In genomic region chr11:126341760-126342161, GRCh38 we compare ENCODE assay signal across 11 cellular contexts. TPM values are rescaled to one million over a fixed set of nuclear protein-coding genes. Genes with fewer than 3 reads are reported as not detected.
DNase-seq lines count a peak whose midpoint lies in the region; ATAC-seq and TF ChIP-seq lines count a peak whose summit lies in the region.
"Had no signal": no experiment of that assay in that cellular context is flagged by ENCODE, and none has a peak within 500 bp of the region (broad histone marks: within the 10 kb centered on the region; RNA-seq: fewer than 3 reads in every experiment).

No MANE protein-coding gene starts in this region.

- H3K9me3 ChIP-seq in A673 (ENCODE audit: low read depth, low read length, poor library complexity, severe bottlenecking) (no peaks in the 10 kb centered on the region), stomach (no peaks in the 10 kb centered on the region)

- WGBS in stomach, 5 donors = 64 to 90% (median 80%) methylated on average over 3 of the region's 3 CpGs

- CTCF ChIA-PET in A673 (lab: Charles Lee) = no interaction called here
- CTCF ChIA-PET in activated CD8-positive, alpha-beta T cell treated with anti-CD3 and anti-CD28 coated beads for 36 hours (lab: Charles Lee) = no interaction called here

- POLR2A ChIA-PET in A673 (lab: Charles Lee; ENCODE audit: low non-redundant PET) = interaction anchor here (0.6 kb wide), 1 partner anchor 454 kb away, joined by 3 read pairs; the partner anchor contains the start of gene HYLS1
- POLR2A ChIA-PET in activated CD8-positive, alpha-beta T cell treated with anti-CD3 and anti-CD28 coated beads for 36 hours (lab: Charles Lee) = interaction anchor here (1.5 kb wide), 1 partner anchor 9 kb away, joined by 3 read pairs; no protein-coding TSS in a partner anchor

- intact Hi-C loops in A673 (cut with micrococcal nuclease; ENCODE audit: unreplicated experiment) (no loop called here), stomach (cut with DNase I; ENCODE audit: low total_unique reads) (no loop called here)
- intact Hi-C loops in activated CD8-positive, alpha-beta T cell treated with anti-CD3 and anti-CD28 coated beads for 36 hours (cut with micrococcal nuclease) = no loop called here

- BruUV-seq in A673 (replicated peaks; lab: Mats Ljungman, UMichigan) = no TSS peak

- H3K4me3 ChIP-seq in A673 (ENCODE audit: low read depth, low read length, poor library complexity, severe bottlenecking) (no peak overlapping the region), stomach (no peak overlapping the region)

- peaks cover 54% of the 10 kb centered on the region for H3K4me1 Mint-ChIP-seq in HFFc6 (ENCODE audit: low read depth)
- peaks cover 19% of the 10 kb centered on the region for H3K4me1 Mint-ChIP-seq in activated CD8-positive, alpha-beta T cell treated with anti-CD3 and anti-CD28 coated beads for 36 hours (ENCODE audit: low read depth)
- H3K4me1 Mint-ChIP-seq: activated naive CD4-positive, alpha-beta T cell treated with anti-CD3 and anti-CD28 coated beads, Interleukin-2, amount 50 U/mL, for 24 hours had no signal

- H3K27ac Mint-ChIP-seq in HFFc6 = peak overlapping the region; percentile 76
- H3K27ac Mint-ChIP-seq in activated CD8-positive, alpha-beta T cell treated with anti-CD3 and anti-CD28 coated beads for 36 hours = peak overlapping the region; percentile 51

- no peaks in the 10 kb centered on the region for H3K9me3 Mint-ChIP-seq in HFFc6
- no peaks in the 10 kb centered on the region for H3K9me3 Mint-ChIP-seq in activated CD8-positive, alpha-beta T cell treated with anti-CD3 and anti-CD28 coated beads for 36 hours
- H3K9me3 Mint-ChIP-seq: activated naive CD4-positive, alpha-beta T cell treated with anti-CD3 and anti-CD28 coated beads, Interleukin-2, amount 50 U/mL, for 24 hours; naive thymus-derived CD8-positive, alpha-beta T cell had no signal

- TF ChIP-seq CTCF in A673 (conservative IDR thresholded peaks at IDR 0.05; ENCODE audit: low read depth, low read length) (no peak), HFFc6 (IDR thresholded peaks at IDR 0.05) (no peak), foreskin keratinocyte (conservative IDR thresholded peaks at IDR 0.05) (no peak), stomach (IDR thresholded peaks at IDR 0.05) (no peak)
- TF ChIP-seq CTCF in activated CD8-positive, alpha-beta T cell treated with anti-CD3 and anti-CD28 coated beads for 36 hours (IDR thresholded peaks at IDR 0.05) = no peak

- ATAC-seq in activated CD8-positive, alpha-beta T cell treated with anti-CD3 and anti-CD28 coated beads for 36 hours = no peak
- ATAC-seq in foreskin keratinocyte (peak; percentile 68), HG03280 (IDR thresholded peaks at IDR 0.05; ENCODE audit: unreplicated experiment) (no peak)
- ATAC-seq: naive thymus-derived CD8-positive, alpha-beta T cell had no signal

- DNase-seq in A673 (ENCODE audit: low spot score) = peak; percentile 94
- DNase-seq in HFFc6 = peak; percentile 82
- no peak for DNase-seq in activated CD8-positive, alpha-beta T cell treated with anti-CD3 and anti-CD28 coated beads for 36 hours
- peak; percentile 71 to 88 for DNase-seq in foreskin keratinocyte
- no peak for DNase-seq in hypothalamus (lab: John Stamatoyannopoulos, UW)
- DNase-seq in stomach = no peak
- no peak for DNase-seq in NCI-H1436 treated with DMSO at 0.1 percent for 48 hours (lab: John Stamatoyannopoulos, UW)
- DNase-seq: COR-L47; naive thymus-derived CD8-positive, alpha-beta T cell had no signal

- peaks cover 32% of the 10 kb centered on the region for H3K36me3 Mint-ChIP-seq in HFFc6 (ENCODE audit: low read depth)
- H3K36me3 Mint-ChIP-seq in activated CD8-positive, alpha-beta T cell treated with anti-CD3 and anti-CD28 coated beads for 36 hours (ENCODE audit: low read depth) = peaks cover 16% of the 10 kb centered on the region

- TF ChIP-seq POLR2A in stomach (IDR thresholded peaks at IDR 0.05) = no peak

- H3K4me1 ChIP-seq in A673 (ENCODE audit: insufficient read depth, low read length, poor library complexity, severe bottlenecking) = peaks cover 35% of the 10 kb centered on the region
- H3K4me1 ChIP-seq in foreskin keratinocyte = peaks cover 23% of the 10 kb centered on the region
- H3K4me1 ChIP-seq in stomach = peaks cover 23 to 62% (median 25%) of the 10 kb centered on the region in 4 donors

- H3K27ac ChIP-seq in A673 (ENCODE audit: low read depth, low read length, poor library complexity, severe bottlenecking) (peak overlapping the region; percentile 63), foreskin keratinocyte (no peak overlapping the region), stomach (peak overlapping the region in 1 of 5 donors; percentile 5)

- H3K27me3 ChIP-seq in A673 (replicated peaks; ENCODE audit: insufficient read depth, low read depth, low read length, poor library complexity) = no peaks in the 10 kb centered on the region
- no peaks in the 10 kb centered on the region for H3K27me3 ChIP-seq in foreskin keratinocyte
- H3K27me3 ChIP-seq in stomach = no peaks in the 10 kb centered on the region

- H3K36me3 ChIP-seq in A673 (ENCODE audit: insufficient read depth, low read length, poor library complexity, severe bottlenecking) (no peaks in the 10 kb centered on the region), stomach (peaks cover 13 to 81% (median 67%) of the 10 kb centered on the region in 4 donors)

- H3K4me3 Mint-ChIP-seq in HFFc6 = peak overlapping the region; percentile 39
- no peak overlapping the region for H3K4me3 Mint-ChIP-seq in activated CD8-positive, alpha-beta T cell treated with anti-CD3 and anti-CD28 coated beads for 36 hours
- H3K4me3 Mint-ChIP-seq: activated naive CD4-positive, alpha-beta T cell treated with anti-CD3 and anti-CD28 coated beads, Interleukin-2, amount 50 U/mL, for 24 hours had no signal

- peaks cover 8% of the 10 kb centered on the region for H3K27me3 Mint-ChIP-seq in HFFc6 (ENCODE audit: insufficient read depth)
- no peaks in the 10 kb centered on the region for H3K27me3 Mint-ChIP-seq in activated CD8-positive, alpha-beta T cell treated with anti-CD3 and anti-CD28 coated beads for 36 hours
- H3K27me3 Mint-ChIP-seq: activated naive CD4-positive, alpha-beta T cell treated with anti-CD3 and anti-CD28 coated beads, Interleukin-2, amount 50 U/mL, for 24 hours; naive thymus-derived CD8-positive, alpha-beta T cell had no signal

- no peak for TF ChIP-seq EP300 in stomach (IDR thresholded peaks at IDR 0.05)

RNA-seq across cellular contexts. Expression of gene ST3GAL4, which starts 13.7 kb away (rescaled TPM):
- total RNA-seq in A673 (2021) = 26.4 and 29.9 TPM in 2 replicates
- total RNA-seq in HFFc6 (2021; fragmentation: NEBNext Ultra II Directional; extraction: Animal tissue kit (Norgen Biotek cat#: 25700)) = 10 to 100 TPM; 25.9 to 34.6 (median 30.0) TPM
- 10 to 100 TPM; 10.7 to 11.7 TPM for total RNA-seq in activated CD8-positive, alpha-beta T cell treated with anti-CD3 and anti-CD28 coated beads for 36 hours
- total RNA-seq in foreskin keratinocyte = 35.0 and 36.1 TPM in 2 replicates
- polyA plus RNA-seq in foreskin keratinocyte = 47.7 and 50.5 TPM in 2 replicates
- 10 to 100 TPM in 3 of 5 donors, 1 to 10 TPM in 1, not detected in 1; 9.9 to 31.0 (median 18.4) TPM for total RNA-seq in stomach
- polyA plus RNA-seq in stomach = 10 to 100 TPM; 12.5 to 26.0 (median 15.7) TPM

RNA-seq across cellular contexts. Expression of gene DCPS, which starts 37.9 kb away (rescaled TPM):
- total RNA-seq in A673 (2021) = 31.2 and 38.4 TPM in 2 replicates
- 10 to 100 TPM; 19.0 to 26.6 (median 24.3) TPM for total RNA-seq in HFFc6 (2021; fragmentation: NEBNext Ultra II Directional; extraction: Animal tissue kit (Norgen Biotek cat#: 25700))
- total RNA-seq in activated CD8-positive, alpha-beta T cell treated with anti-CD3 and anti-CD28 coated beads for 36 hours = 10 to 100 TPM; 17.2 to 18.8 TPM
- 28.9 and 35.4 TPM in 2 replicates for total RNA-seq in foreskin keratinocyte
- polyA plus RNA-seq in foreskin keratinocyte = 33.5 and 43.9 TPM in 2 replicates
- total RNA-seq in stomach = 10 to 100 TPM in 2 of 5 donors, 1 to 10 TPM in 3; 1.8 to 60.3 (median 5.9) TPM
- 10 to 100 TPM; 10.5 to 21.2 (median 14.7) TPM for polyA plus RNA-seq in stomach

RNA-seq across cellular contexts. Expression of gene TIRAP, which starts 58.9 kb away (rescaled TPM):
- total RNA-seq in A673 (2021) (11.3 and 14.5 TPM in 2 replicates), foreskin keratinocyte (4.8 and 5.1 TPM in 2 replicates), stomach (10 to 100 TPM in 3 of 5 donors, 1 to 10 TPM in 2; 5.1 to 86.2 (median 15.6) TPM)
- total RNA-seq in HFFc6 (2021; fragmentation: NEBNext Ultra II Directional; extraction: Animal tissue kit (Norgen Biotek cat#: 25700)) = 1 to 10 TPM; 7.6 to 9.7 (median 8.2) TPM
- total RNA-seq in activated CD8-positive, alpha-beta T cell treated with anti-CD3 and anti-CD28 coated beads for 36 hours = 1 to 10 TPM; 4.6 to 4.9 TPM
- polyA plus RNA-seq in foreskin keratinocyte (2.4 and 2.6 TPM in 2 replicates), stomach (1 to 10 TPM; 3.7 to 6.6 (median 5.2) TPM)

Comparison
In these comparisons a context has a peak if more than half of its experiments do, and no peak if none do; other contexts are left out.
1. DNase-seq: peak in A673 (single experiment), HFFc6 (single experiment) and foreskin keratinocyte (2 of 2); none in activated CD8-positive, alpha-beta T cell treated with anti-CD3 and anti-CD28 coated beads for 36 hours (single experiment), hypothalamus (0 of 51), stomach (single experiment) and NCI-H1436 treated with DMSO at 0.1 percent for 48 hours (single experiment).